In the genomic region with DNA sequence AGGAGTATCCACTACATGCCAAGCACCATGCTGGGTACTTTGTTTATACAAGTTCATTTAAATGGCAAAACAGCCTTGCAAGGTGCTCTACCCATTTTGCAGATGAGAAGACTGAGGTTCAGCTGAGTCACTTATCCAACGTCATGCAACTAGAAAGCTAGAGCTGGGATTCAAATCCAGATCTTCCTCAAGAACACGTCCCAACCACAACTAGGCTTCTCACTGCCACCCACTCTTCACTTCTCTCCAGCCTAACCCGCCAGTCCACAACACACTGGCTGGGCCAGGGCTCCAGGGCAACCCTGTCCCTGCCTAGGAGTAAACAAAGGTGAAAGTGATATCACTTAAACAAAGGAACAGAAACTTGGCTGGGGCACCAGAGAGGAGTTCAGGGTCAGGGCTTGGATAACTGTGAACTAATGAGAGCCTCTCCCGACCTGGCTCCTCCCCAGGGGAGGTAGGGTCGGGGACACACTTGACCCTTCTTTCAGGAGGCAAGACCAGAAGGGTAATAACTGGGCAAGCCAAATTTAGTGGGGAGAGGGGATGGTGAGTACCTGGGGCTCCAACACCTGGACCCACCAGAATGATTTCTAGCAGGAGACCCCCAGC, we compare ENCODE assay signal across 15 cellular contexts. TPM values are rescaled to one million over a fixed set of nuclear protein-coding genes. Genes with fewer than 3 reads are reported as not detected.
DNase-seq lines count a peak whose midpoint lies in the region; ATAC-seq lines count a peak whose summit lies in the region.
"Had no signal": no experiment of that assay in that cellular context is flagged by ENCODE, and none has a peak within 500 bp of the region (broad histone marks: within the 10 kb centered on the region; RNA-seq: fewer than 3 reads in every experiment).

No MANE protein-coding gene starts in this region.

- H3K9me3 ChIP-seq in muscle layer of duodenum (ENCODE audit: control insufficient read depth in 1 of 2, low read length in 2 of 2): no peaks in the 10 kb centered on the region

- no peaks in the 10 kb centered on the region for H3K27me3 ChIP-seq in muscle layer of duodenum (ENCODE audit: low read depth, low read length)

- H3K4me3 ChIP-seq in muscle layer of duodenum (ENCODE audit: low read depth in 1 of 2, low read length in 2 of 2): no peak overlapping the region

- DNase-seq in Right ventricle myocardium inferior (ENCODE audit: missing footprints): no peak
- no peak for DNase-seq in left cardiac atrium
- no peak for DNase-seq in NK-92 (lab: John Stamatoyannopoulos, UW; ENCODE audit: unreplicated experiment)
- no peak for DNase-seq in ecto neural progenitor cell (ENCODE audit: low spot score)
- DNase-seq: ACHN; activated CD8-positive, alpha-beta T cell treated with anti-CD3 and anti-CD28 coated beads for 36 hours; GDM1; NCI-H2081 treated with DMSO at 0.1 percent for 48 hours; stimulated activated CD4-positive, alpha-beta T cell treated with anti-CD3 and anti-CD28 coated beads, Interleukin-2, amount 100 ng/mL, for 24 hours had no signal

- ATAC-seq in Right ventricle myocardium inferior: peak; percentile 59
- no peak for ATAC-seq in left cardiac atrium
- peak; percentile 49 for ATAC-seq in esophagus mucosa
- ATAC-seq in HG03159 (IDR thresholded peaks at IDR 0.05; ENCODE audit: unreplicated experiment): no peak
- ATAC-seq in GM21786 (IDR thresholded peaks at IDR 0.05; ENCODE audit: unreplicated experiment): no peak
- ATAC-seq: activated CD8-positive, alpha-beta T cell treated with anti-CD3 and anti-CD28 coated beads for 36 hours had no signal

- H3K4me1 ChIP-seq in muscle layer of duodenum (ENCODE audit: control insufficient read depth in 1 of 2, insufficient read depth in 2 of 2, low read length in 2 of 2): peaks cover 48 to 62% of the 10 kb centered on the region in 2 donors

- peaks cover 4% of the 10 kb centered on the region in 2 donors for H3K36me3 ChIP-seq in muscle layer of duodenum (ENCODE audit: control insufficient read depth in 1 of 2, insufficient read depth in 2 of 2, low read length in 2 of 2)

- peak overlapping the region; percentile 98 for H3K27ac ChIP-seq in muscle layer of duodenum (ENCODE audit: low read length)
- H3K27ac ChIP-seq: HL-60 had no signal

- intact Hi-C loops in Right ventricle myocardium inferior (cut with DNase I): loop anchor here (1.0 to 5.0 kb wide), 2 partner anchors 18 to 67 kb away; a partner anchor contains a TSS
- intact Hi-C loops in left cardiac atrium (cut with DNase I): no loop called here

RNA-seq across cellular contexts. Expression of a gene that starts 7.9 kb away (rescaled TPM):
- total RNA-seq in Right ventricle myocardium inferior (82.1 TPM), left cardiac atrium (100 to 1,000 TPM in 1 of 2 donors, 10 to 100 TPM in 1; 51.4 to 152 TPM), esophagus mucosa (99.1 TPM)

RNA-seq across cellular contexts. Expression of a gene that starts 22.6 kb away (rescaled TPM):
- total RNA-seq in Right ventricle myocardium inferior (21.9 TPM), left cardiac atrium (10 to 100 TPM; 23.4 to 24.1 TPM), esophagus mucosa (13.7 TPM)

RNA-seq across cellular contexts. Expression of a gene that starts 32.2 kb away (rescaled TPM):
- not detected for total RNA-seq in Right ventricle myocardium inferior
- total RNA-seq in left cardiac atrium: not detected
- total RNA-seq in esophagus mucosa: 0.16 TPM
- total RNA-seq: epithelial cell of proximal tubule had no signal

RNA-seq across cellular contexts. Expression of a gene that starts 33.7 kb away (rescaled TPM):
- not detected for total RNA-seq in Right ventricle myocardium inferior
- not detected for total RNA-seq in left cardiac atrium
- not detected for total RNA-seq in esophagus mucosa
- total RNA-seq: activated CD8-positive, alpha-beta T cell treated with anti-CD3 and anti-CD28 coated beads for 36 hours; epithelial cell of proximal tubule had no signal

RNA-seq across cellular contexts. Expression of a gene that starts 37.8 kb away (rescaled TPM):
- 0.73 TPM for total RNA-seq in Right ventricle myocardium inferior
- 1 to 10 TPM in 1 of 2 donors, under 1 TPM in 1; 0.68 to 2.0 TPM for total RNA-seq in left cardiac atrium
- total RNA-seq in esophagus mucosa: 0.36 TPM
- total RNA-seq: epithelial cell of proximal tubule had no signal

Comparison
In these comparisons a context has a peak if more than half of its experiments do, and no peak if none do; other contexts are left out.
1. ATAC-seq: peak in Right ventricle myocardium inferior (single experiment) and esophagus mucosa (single experiment); none in left cardiac atrium (0 of 2), HG03159 (single experiment) and GM21786 (single experiment).